ENCODE assay signal across 14 cellular contexts in genomic region chr5:111779260-111780254, GRCh38. TPM values are rescaled to one million over a fixed set of nuclear protein-coding genes. Genes with fewer than 3 reads are reported as not detected.
DNase-seq lines count a peak whose midpoint lies in the region; TF ChIP-seq lines count a peak whose summit lies in the region.
"Had no signal": no experiment of that assay in that cellular context is flagged by ENCODE, and none has a peak within 500 bp of the region (broad histone marks: within the 10 kb centered on the region; RNA-seq: fewer than 3 reads in every experiment).

No MANE protein-coding gene starts in this region.

- no peaks in the 10 kb centered on the region for H3K36me3 Mint-ChIP-seq in immature natural killer cell

- no peak overlapping the region for H3K4me3 ChIP-seq in WERI-Rb-1 (ENCODE audit: low read depth, low read length)
- H3K4me3 ChIP-seq: cardiac muscle cell, mucosa of descending colon, SJCRH30 had no signal

- H3K36me3 ChIP-seq in WERI-Rb-1 = no peaks in the 10 kb centered on the region
- H3K36me3 ChIP-seq: cardiac muscle cell, SJCRH30 had no signal

- no peak for TF ChIP-seq RAD21 in Ishikawa (IDR thresholded peaks at IDR 0.05; ENCODE audit: low read depth)

- H3K27me3 ChIP-seq in WERI-Rb-1 (ENCODE audit: insufficient read depth, low read depth, severe bottlenecking) = no peaks in the 10 kb centered on the region
- H3K27me3 ChIP-seq: cardiac muscle cell, SJCRH30 had no signal

- peaks cover 0 to 4% of the 10 kb centered on the region in 2 donors for H3K4me1 Mint-ChIP-seq in immature natural killer cell

- peaks cover 0 to 2% (median 1%) of the 10 kb centered on the region in 3 donors for H3K27me3 Mint-ChIP-seq in immature natural killer cell (ENCODE audit: low read depth in 3 of 3)

- TF ChIP-seq EP300 in Ishikawa (IDR thresholded peaks at IDR 0.05; ENCODE audit: borderline replicate concordance) = no peak

- TF ChIP-seq CTCF in WERI-Rb-1 (IDR thresholded peaks at IDR 0.05; ENCODE audit: low read depth, low read length) = no peak

- no peak overlapping the region for H3K4me3 Mint-ChIP-seq in immature natural killer cell
- H3K4me3 Mint-ChIP-seq: H9 had no signal

- no peak overlapping the region for H3K27ac Mint-ChIP-seq in immature natural killer cell
- H3K27ac Mint-ChIP-seq: H9 had no signal

- no peak overlapping the region for H3K27ac ChIP-seq in WERI-Rb-1
- H3K27ac ChIP-seq: cardiac muscle cell, SJCRH30 had no signal

- DNase-seq in CD1c-positive myeloid dendritic cell (ENCODE audit: extremely low spot score) (peak; percentile 45), SK-N-DZ (ENCODE audit: low spot score) (peak; percentile 52), kidney glomerular epithelial cell (lab: John Stamatoyannopoulos, UW) (peak; percentile 10), immature natural killer cell (no peak), GM03348 (ENCODE audit: low spot score) (no peak), DMS53 (lab: John Stamatoyannopoulos, UW) (no peak), WERI-Rb-1 (no peak)
- DNase-seq: activated T-cell treated with anti-CD3 and anti-CD28 coated beads, Interleukin-2, amount 50 U/mL, for 1 hour; erythroblast; H9; mucosa of descending colon had no signal

- H3K9me3 Mint-ChIP-seq in immature natural killer cell = no peaks in the 10 kb centered on the region
- H3K9me3 Mint-ChIP-seq: H9 had no signal

- no peaks in the 10 kb centered on the region for H3K9me3 ChIP-seq in WERI-Rb-1 (ENCODE audit: severe bottlenecking)
- H3K9me3 ChIP-seq: mucosa of descending colon, SJCRH30 had no signal

TF ChIP-seq in Ishikawa, 13 proteins besides CTCF, POLR2A, EP300 and RAD21:
- TF ChIP-seq EGR1 (IDR thresholded peaks at IDR 0.05) = no peak
- 0 out of 2 replicates have a peak, but pooled peaks have one; percentile 25 for TF ChIP-seq NFIC (IDR thresholded peaks at IDR 0.05)
TF ChIP-seq in Ishikawa: peak in this region for 1.

RNA-seq across cellular contexts. Expression of gene NREP, which starts 22.6 kb away (rescaled TPM):
- polyA plus RNA-seq in SK-N-DZ (2014; cell fraction: cytosol; rRNA removed) = 850 and 873 TPM in 2 replicates
- polyA plus RNA-seq in SK-N-DZ (2014; cell fraction: nucleus; rRNA removed) = 497 and 523 TPM in 2 replicates
- polyA plus RNA-seq in immature natural killer cell = 10 to 100 TPM; 12.5 to 20.2 (median 17.6) TPM

Comparison
In these comparisons a context has a peak if more than half of its experiments do, and no peak if none do; other contexts are left out.
1. DNase-seq: peak in CD1c-positive myeloid dendritic cell (single experiment), SK-N-DZ (single experiment) and kidney glomerular epithelial cell (single experiment); none in immature natural killer cell (0 of 3), GM03348 (single experiment), DMS53 (single experiment) and WERI-Rb-1 (single experiment).